Comparison of ENCODE assay signal across 15 cellular contexts in the genomic region with DNA sequence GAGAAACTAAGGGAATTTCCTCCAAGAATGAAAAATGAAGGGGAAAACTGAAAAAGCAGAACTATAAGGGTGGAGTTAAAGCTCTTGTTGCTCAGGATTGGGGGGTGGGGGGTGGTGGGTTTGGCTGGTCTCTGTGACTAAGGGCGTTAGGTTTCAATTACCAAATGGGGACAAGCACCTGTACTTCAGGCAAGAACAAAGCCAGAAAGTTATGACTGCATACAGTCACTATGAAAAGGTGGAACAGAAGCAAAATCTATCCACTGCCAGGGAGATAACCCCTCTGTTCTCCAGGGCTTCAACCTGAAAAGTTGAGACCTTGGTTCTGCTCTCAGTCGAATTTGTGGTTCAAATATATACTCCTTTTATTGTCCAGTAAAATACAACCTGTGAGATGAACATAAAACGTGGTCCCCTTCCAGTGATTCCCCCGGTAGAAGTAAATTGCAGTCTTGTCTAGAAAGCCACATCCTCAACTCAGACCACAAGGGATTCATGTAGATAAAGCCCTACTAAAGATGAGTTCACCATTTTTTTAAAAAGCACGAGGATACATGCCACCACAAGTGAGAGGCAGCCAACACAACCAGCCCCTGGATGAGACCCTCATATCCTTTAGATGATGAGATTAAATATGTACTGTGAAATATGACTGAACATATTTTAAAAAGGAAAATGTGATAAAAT.
A peak's percentile ranks its signal among the peaks of the same experiment; 100 is the strongest.
DNase-seq lines count a peak whose midpoint lies in the region; ATAC-seq, FAIRE-seq and TF ChIP-seq lines count a peak whose summit lies in the region.
"Had no signal": no experiment of that assay in that cellular context is flagged by ENCODE, and none has a peak within 500 bp of the region (broad histone marks: within the 10 kb centered on the region; RNA-seq: fewer than 3 reads in every experiment).

No MANE protein-coding gene starts in this region.

- no peaks in the 10 kb centered on the region for H3K9me3 Mint-ChIP-seq in effector memory CD8-positive, alpha-beta T cell
- H3K9me3 Mint-ChIP-seq: CD8-positive, alpha-beta memory T cell had no signal

- DNase-seq in NOMO-1 treated with DMSO at 0.1 percent for 48 hours (lab: John Stamatoyannopoulos, UW; ENCODE audit: unreplicated experiment): peak; percentile 20
- no peak for DNase-seq in NOMO-1 treated with dmso at 0.1 percent for 144 hours (lab: John Stamatoyannopoulos, UW; ENCODE audit: unreplicated experiment)
- DNase-seq in NB4 (ENCODE audit: low read depth): peak; percentile 35
- DNase-seq in effector memory CD8-positive, alpha-beta T cell: no peak
- no peak for DNase-seq in GM12892 (ENCODE audit: insufficient read length)
- no peak for DNase-seq in HUDEP-2 (lab: John Stamatoyannopoulos, UW; ENCODE audit: unreplicated experiment in 76 of 76)
- DNase-seq in NCI-H2029 (lab: John Stamatoyannopoulos, UW): no peak
- DNase-seq: 8988T, head of caudate nucleus, kidney, NCI-H146 had no signal

- H3K4me1 Mint-ChIP-seq in effector memory CD8-positive, alpha-beta T cell (ENCODE audit: low read depth in 2 of 2): peaks cover 10 to 12% of the 10 kb centered on the region in 2 donors

- no peak for TF ChIP-seq CTCF in NB4 (IDR thresholded peaks at IDR 0.05; ENCODE audit: low read depth, low read length)

- no peak for FAIRE-seq in GM12892 (lab: Jason Lieb, UNC)
- FAIRE-seq: G401.6, HepG2, kidney had no signal

- no peak overlapping the region for H3K4me3 ChIP-seq in NB4 (ENCODE audit: low read depth, low read length)

- no peak overlapping the region for H3K4me3 Mint-ChIP-seq in effector memory CD8-positive, alpha-beta T cell
- H3K4me3 Mint-ChIP-seq: CD8-positive, alpha-beta memory T cell had no signal

- H3K36me3 Mint-ChIP-seq in effector memory CD8-positive, alpha-beta T cell (ENCODE audit: insufficient read depth): no peaks in the 10 kb centered on the region
- H3K36me3 Mint-ChIP-seq: CD8-positive, alpha-beta memory T cell had no signal

- TF ChIP-seq POLR2A in NB4 (IDR thresholded peaks at IDR 0.05; ENCODE audit: extremely low read depth, insufficient read length) (no peak), GM12892 (IDR thresholded peaks at IDR 0.05; ENCODE audit: low read depth, low read length) (no peak)

- no peak overlapping the region for H3K27ac Mint-ChIP-seq in effector memory CD8-positive, alpha-beta T cell
- H3K27ac Mint-ChIP-seq: CD8-positive, alpha-beta memory T cell had no signal

- peak; percentile 51 for ATAC-seq in GM21447 (IDR thresholded peaks at IDR 0.05; ENCODE audit: unreplicated experiment)
- peak; percentile 72 for ATAC-seq in effector memory CD8-positive, alpha-beta T cell (replicated peaks)
- ATAC-seq: HepG2 had no signal

- H3K27me3 Mint-ChIP-seq in effector memory CD8-positive, alpha-beta T cell: peaks cover 7 to 9% of the 10 kb centered on the region in 2 donors

Comparison
In these comparisons a context has a peak if more than half of its experiments do, and no peak if none do; other contexts are left out.
1. DNase-seq: peak in NOMO-1 treated with DMSO at 0.1 percent for 48 hours (single experiment) and NB4 (single experiment); none in NOMO-1 treated with dmso at 0.1 percent for 144 hours (single experiment), effector memory CD8-positive, alpha-beta T cell (0 of 3), GM12892 (single experiment), HUDEP-2 (0 of 76) and NCI-H2029 (single experiment).